14 cellular contexts compared by ENCODE assay signal in genomic region chr14:50045837-50046236, GRCh38.
A peak's percentile ranks its signal among the peaks of the same experiment; 100 is the strongest.
DNase-seq lines count a peak whose midpoint lies in the region; FAIRE-seq and TF ChIP-seq lines count a peak whose summit lies in the region.
"Had no signal": no experiment of that assay in that cellular context is flagged by ENCODE, and none has a peak within 500 bp of the region (broad histone marks: within the 10 kb centered on the region; RNA-seq: fewer than 3 reads in every experiment).

No MANE protein-coding gene starts in this region.

- TF ChIP-seq CTCF in kidney (IDR thresholded peaks at IDR 0.05; ENCODE audit: borderline replicate concordance, extremely low read depth, insufficient read depth), result no peak
- TF ChIP-seq CTCF in chondrocyte (IDR thresholded peaks at IDR 0.05), result no peak

- H3K9ac ChIP-seq in kidney (ENCODE audit: low read length in 2 of 2), result peak overlapping the region in 1 of 2 donors; percentile 17
- H3K9ac ChIP-seq in subcutaneous abdominal adipose tissue (ENCODE audit: low read length in 5 of 5), result no peak overlapping the region

- H3K27ac ChIP-seq in kidney (ENCODE audit: low read depth in 2 of 2, low read length in 2 of 2), result peak overlapping the region; percentile 78 to 82
- H3K27ac ChIP-seq in subcutaneous abdominal adipose tissue (ENCODE audit: low read depth, low read length), result peak overlapping the region; percentile 69

- CTCF ChIA-PET in activated CD4-positive, alpha-beta T cell treated with anti-CD3 and anti-CD28 coated beads, Interleukin-2, amount 10 ng/mL, durations not matched to agents 7 days and 5 days (lab: Charles Lee), result interaction anchor here (1.6 to 5.1 kb wide), 3 partner anchors 10 to 184 kb away, joined by 3 to 39 read pairs (median 11); no protein-coding TSS in a partner anchor
- CTCF ChIA-PET in activated naive CD4-positive, alpha-beta T cell treated with anti-CD3 and anti-CD28 coated beads for 36 hours (lab: Charles Lee), result interaction anchor here (0.7 kb wide), 1 partner anchor 171 kb away, joined by 4 read pairs; no protein-coding TSS in a partner anchor

- no peak for DNase-seq in activated CD4-positive, alpha-beta T cell treated with anti-CD3 and anti-CD28 coated beads, Interleukin-2, amount 10 ng/mL, durations not matched to agents 7 days and 5 days
- DNase-seq in activated CD4-positive, alpha-beta T cell treated with anti-CD3 and anti-CD28 coated beads for 48 hours, result no peak
- DNase-seq in activated naive CD4-positive, alpha-beta T cell treated with anti-CD3 and anti-CD28 coated beads for 36 hours, result no peak
- no peak for DNase-seq in kidney
- no peak for DNase-seq in stimulated activated naive CD4-positive, alpha-beta T cell (lab: John Stamatoyannopoulos, UW)
- DNase-seq in NCI-H1048 (lab: John Stamatoyannopoulos, UW), result no peak
- DNase-seq in chondrocyte (ENCODE audit: low spot score), result no peak
- DNase-seq: activated CD4-positive, alpha-beta T cell treated with anti-CD3 and anti-CD28 coated beads, Interleukin-2, amount 50 U/mL, for 1 hour; caudate nucleus; NCI-H1105 treated with DMSO at 0.1 percent for 48 hours; RPMI8226; thyroid gland had no signal

- H3K27me3 ChIP-seq in subcutaneous abdominal adipose tissue (ENCODE audit: control insufficient read depth in 5 of 5, insufficient read depth in 4 of 5, low read length in 5 of 5), result no peaks in the 10 kb centered on the region
- H3K27me3 ChIP-seq: thyroid gland had no signal

- intact Hi-C loops in activated naive CD4-positive, alpha-beta T cell treated with anti-CD3 and anti-CD28 coated beads for 36 hours (cut with micrococcal nuclease), result no loop called here
- intact Hi-C loops in kidney (cut with DNase I), result no loop called here

- H3K36me3 Mint-ChIP-seq in activated CD4-positive, alpha-beta T cell treated with anti-CD3 and anti-CD28 coated beads, Interleukin-2, amount 10 ng/mL, durations not matched to agents 7 days and 5 days (ENCODE audit: low read depth), result peaks cover 52% of the 10 kb centered on the region
- H3K36me3 Mint-ChIP-seq in activated naive CD4-positive, alpha-beta T cell treated with anti-CD3 and anti-CD28 coated beads for 36 hours (ENCODE audit: low read depth), result peaks cover 11% of the 10 kb centered on the region
- no peaks in the 10 kb centered on the region for H3K36me3 Mint-ChIP-seq in chondrocyte (ENCODE audit: low read depth)

- H3K36me3 ChIP-seq in kidney (ENCODE audit: control insufficient read depth in 1 of 2, insufficient read depth in 2 of 2, low read length in 2 of 2) (no peaks in the 10 kb centered on the region), subcutaneous abdominal adipose tissue (ENCODE audit: control insufficient read depth in 5 of 5, insufficient read depth in 5 of 5, low read length in 5 of 5) (no peaks in the 10 kb centered on the region)
- H3K36me3 ChIP-seq: thyroid gland had no signal

- peaks cover 71% of the 10 kb centered on the region for H3K4me1 Mint-ChIP-seq in activated CD4-positive, alpha-beta T cell treated with anti-CD3 and anti-CD28 coated beads, Interleukin-2, amount 10 ng/mL, durations not matched to agents 7 days and 5 days
- peaks cover 37% of the 10 kb centered on the region for H3K4me1 Mint-ChIP-seq in activated naive CD4-positive, alpha-beta T cell treated with anti-CD3 and anti-CD28 coated beads for 36 hours (ENCODE audit: low read depth)
- H3K4me1 Mint-ChIP-seq in chondrocyte (ENCODE audit: low read depth), result peaks cover 27% of the 10 kb centered on the region

- H3K27ac Mint-ChIP-seq in activated CD4-positive, alpha-beta T cell treated with anti-CD3 and anti-CD28 coated beads, Interleukin-2, amount 10 ng/mL, durations not matched to agents 7 days and 5 days, result peak overlapping the region; percentile 90
- peak overlapping the region; percentile 60 for H3K27ac Mint-ChIP-seq in activated naive CD4-positive, alpha-beta T cell treated with anti-CD3 and anti-CD28 coated beads for 36 hours
- no peak overlapping the region for H3K27ac Mint-ChIP-seq in chondrocyte (ENCODE audit: unreplicated experiment)

- H3K9me3 ChIP-seq in kidney (ENCODE audit: control insufficient read depth in 1 of 2, low read length in 2 of 2) (no peaks in the 10 kb centered on the region), subcutaneous abdominal adipose tissue (ENCODE audit: control insufficient read depth in 5 of 5, low read length in 5 of 5) (peaks cover 0 to 3% (median 0%) of the 10 kb centered on the region in 5 donors)
- H3K9me3 ChIP-seq: thyroid gland had no signal

- H3K27me3 Mint-ChIP-seq in activated CD4-positive, alpha-beta T cell treated with anti-CD3 and anti-CD28 coated beads, Interleukin-2, amount 10 ng/mL, durations not matched to agents 7 days and 5 days, result no peaks in the 10 kb centered on the region
- no peaks in the 10 kb centered on the region for H3K27me3 Mint-ChIP-seq in activated naive CD4-positive, alpha-beta T cell treated with anti-CD3 and anti-CD28 coated beads for 36 hours (ENCODE audit: low read depth)
- no peaks in the 10 kb centered on the region for H3K27me3 Mint-ChIP-seq in chondrocyte (ENCODE audit: low read depth)

- no peak for FAIRE-seq in kidney (lab: Jason Lieb, UNC)
- FAIRE-seq: G401.6 had no signal

- peak overlapping the region; percentile 5 for H3K4me3 Mint-ChIP-seq in activated CD4-positive, alpha-beta T cell treated with anti-CD3 and anti-CD28 coated beads, Interleukin-2, amount 10 ng/mL, durations not matched to agents 7 days and 5 days
- H3K4me3 Mint-ChIP-seq in activated naive CD4-positive, alpha-beta T cell treated with anti-CD3 and anti-CD28 coated beads for 36 hours, result no peak overlapping the region
- no peak overlapping the region for H3K4me3 Mint-ChIP-seq in chondrocyte (ENCODE audit: unreplicated experiment)

- peaks cover 9% of the 10 kb centered on the region for H3K9me3 Mint-ChIP-seq in activated CD4-positive, alpha-beta T cell treated with anti-CD3 and anti-CD28 coated beads, Interleukin-2, amount 10 ng/mL, durations not matched to agents 7 days and 5 days
- peaks cover 5% of the 10 kb centered on the region for H3K9me3 Mint-ChIP-seq in activated naive CD4-positive, alpha-beta T cell treated with anti-CD3 and anti-CD28 coated beads for 36 hours
- peaks cover 6% of the 10 kb centered on the region for H3K9me3 Mint-ChIP-seq in chondrocyte (ENCODE audit: low read depth)

- POLR2A ChIA-PET in activated CD4-positive, alpha-beta T cell treated with anti-CD3 and anti-CD28 coated beads, Interleukin-2, amount 10 ng/mL, durations not matched to agents 7 days and 5 days (lab: Charles Lee), result no interaction called here

- H3K4me1 ChIP-seq in kidney (ENCODE audit: control insufficient read depth in 1 of 2, insufficient read depth in 1 of 2, low read depth in 1 of 2, low read length in 2 of 2), result peaks cover 23 to 25% of the 10 kb centered on the region in 2 donors
- H3K4me1 ChIP-seq in subcutaneous abdominal adipose tissue (ENCODE audit: control insufficient read depth in 5 of 5, insufficient read depth in 5 of 5, low read length in 5 of 5), result peaks cover 12 to 44% (median 34%) of the 10 kb centered on the region in 5 donors

- H3K4me3 ChIP-seq in kidney (ENCODE audit: low read length in 2 of 2) (no peak overlapping the region), subcutaneous abdominal adipose tissue (ENCODE audit: low read depth in 1 of 5, low read length in 5 of 5) (no peak overlapping the region)
- H3K4me3 ChIP-seq: thyroid gland had no signal
